ENCODE assay signal across 8 cellular contexts in genomic region chr1:35883681-35884155, GRCh38. TPM values are rescaled to one million over a fixed set of nuclear protein-coding genes. Genes with fewer than 3 reads are reported as not detected.
DNase-seq lines count a peak whose midpoint lies in the region; ATAC-seq, FAIRE-seq and TF ChIP-seq lines count a peak whose summit lies in the region.

No MANE protein-coding gene starts in this region.

- H3K9me3 ChIP-seq in heart right ventricle (no peaks in the 10 kb centered on the region), psoas muscle (no peaks in the 10 kb centered on the region)

- H3K27ac Mint-ChIP-seq in activated naive CD8-positive, alpha-beta T cell treated with anti-CD3 and anti-CD28 coated beads, Interleukin-2, amount 10 ng/mL, durations not matched to agents 7 days and 5 days: peak overlapping the region; percentile 71

- H3K27me3 ChIP-seq in heart right ventricle (no peaks in the 10 kb centered on the region), psoas muscle (ENCODE audit: insufficient read depth in 3 of 3, low read length in 2 of 3) (no peaks in the 10 kb centered on the region)

- H3K4me1 ChIP-seq in heart right ventricle: peaks cover 2 to 58% (median 36%) of the 10 kb centered on the region in 9 donors
- H3K4me1 ChIP-seq in psoas muscle: peaks cover 6% of the 10 kb centered on the region

- TF ChIP-seq CTCF in heart right ventricle (IDR thresholded peaks at IDR 0.05) (no peak), psoas muscle (IDR thresholded peaks at IDR 0.05) (no peak)

- peak overlapping the region; percentile 94 for H3K4me3 Mint-ChIP-seq in activated naive CD8-positive, alpha-beta T cell treated with anti-CD3 and anti-CD28 coated beads, Interleukin-2, amount 10 ng/mL, durations not matched to agents 7 days and 5 days

- POLR2A ChIA-PET in activated naive CD8-positive, alpha-beta T cell treated with anti-CD3 and anti-CD28 coated beads, Interleukin-2, amount 10 ng/mL, durations not matched to agents 7 days and 5 days (lab: Charles Lee): interaction anchor here (0.5 to 2.8 kb wide), 5 partner anchors 43 to 114 kb away, joined by 3 to 19 read pairs (median 4); partner anchors contain the start of genes AGO3 and CLSPN

- TF ChIP-seq POLR2A in GM12891 (IDR thresholded peaks at IDR 0.05; ENCODE audit: low read depth, low read length): no peak

- DNase-seq in GM12891 (ENCODE audit: insufficient read length, low spot score): peak; percentile 36
- peak; percentile 22 to 27 for DNase-seq in SHP77 (lab: John Stamatoyannopoulos, UW)
- peak; percentile 50 for DNase-seq in activated naive CD8-positive, alpha-beta T cell treated with anti-CD3 and anti-CD28 coated beads, Interleukin-2, amount 10 ng/mL, durations not matched to agents 7 days and 5 days
- DNase-seq in heart right ventricle: peak; percentile 40 to 52
- DNase-seq in psoas muscle: peak; percentile 47 to 67
- DNase-seq in retina: no peak
- no peak for DNase-seq in superior temporal gyrus (ENCODE audit: extremely low spot score)

- peaks cover 4% of the 10 kb centered on the region for H3K27me3 Mint-ChIP-seq in activated naive CD8-positive, alpha-beta T cell treated with anti-CD3 and anti-CD28 coated beads, Interleukin-2, amount 10 ng/mL, durations not matched to agents 7 days and 5 days

- peaks cover under 1% of the 10 kb centered on the region for H3K36me3 Mint-ChIP-seq in activated naive CD8-positive, alpha-beta T cell treated with anti-CD3 and anti-CD28 coated beads, Interleukin-2, amount 10 ng/mL, durations not matched to agents 7 days and 5 days

- H3K36me3 ChIP-seq in heart right ventricle (peaks cover 0 to 7% (median 0%) of the 10 kb centered on the region in 9 donors), psoas muscle (ENCODE audit: insufficient read depth in 1 of 2, low read depth in 1 of 2) (peaks cover 0 to 4% of the 10 kb centered on the region in 2 donors)

- ATAC-seq in HG03354 (IDR thresholded peaks at IDR 0.05; ENCODE audit: poor library complexity, severe bottlenecking, unreplicated experiment) (peak; percentile 10), heart right ventricle (peak; percentile 20 to 56 (median 40)), psoas muscle (peak; percentile 14 to 24 (median 20))
- ATAC-seq in activated naive CD8-positive, alpha-beta T cell treated with anti-CD3 and anti-CD28 coated beads, Interleukin-2, amount 10 ng/mL, durations not matched to agents 7 days and 5 days (ENCODE audit: low read depth): peak; percentile 4

- 1 to 2% methylated on average over 32 of the region's 32 CpGs for WGBS in heart right ventricle, 2 donors
- WGBS in psoas muscle, 3 donors: 1 to 4% (median 2%) methylated on average over 20 to 32 of the region's 32 CpGs

- H3K4me3 ChIP-seq in heart right ventricle: peak overlapping the region; percentile 90 to 100 (median 98)
- H3K4me3 ChIP-seq in psoas muscle: peak overlapping the region; percentile 98

- no peak for FAIRE-seq in GM12891 (lab: Jason Lieb, UNC)

- intact Hi-C loops in heart right ventricle (cut with DNase I) (loop anchor here in 3 of 10 donors (1.0 to 10.0 kb wide), 3 partner anchors 44 to 201 kb away; partner anchors contain the start of genes ADPRS (in 2 of the 3), TEKT2 (in 2 of the 3) and AGO3 (in 1 of the 3)), psoas muscle (cut with DNase I) (loop anchor here in 1 of 2 donors (5.0 kb wide), 1 partner anchor 44 kb away; no protein-coding TSS in a partner anchor)

- no peaks in the 10 kb centered on the region for H3K9me3 Mint-ChIP-seq in activated naive CD8-positive, alpha-beta T cell treated with anti-CD3 and anti-CD28 coated beads, Interleukin-2, amount 10 ng/mL, durations not matched to agents 7 days and 5 days

- peaks cover 37% of the 10 kb centered on the region for H3K4me1 Mint-ChIP-seq in activated naive CD8-positive, alpha-beta T cell treated with anti-CD3 and anti-CD28 coated beads, Interleukin-2, amount 10 ng/mL, durations not matched to agents 7 days and 5 days

- peak overlapping the region in 9 of 10 donors; percentile 78 to 91 (median 84) for H3K27ac ChIP-seq in heart right ventricle
- peak overlapping the region; percentile 68 for H3K27ac ChIP-seq in psoas muscle

TF ChIP-seq in GM12891, 5 proteins besides CTCF, POLR2A, EP300 and RAD21:
- TF ChIP-seq TAF1 (IDR thresholded peaks at IDR 0.05; ENCODE audit: low read depth, low read length) (no peak), POLR2AphosphoS5 (IDR thresholded peaks at IDR 0.05; ENCODE audit: low read depth, low read length) (no peak), PAX5 (IDR thresholded peaks at IDR 0.05; ENCODE audit: insufficient read depth, low read length, severe bottlenecking) (no peak), SPI1 (IDR thresholded peaks at IDR 0.05; ENCODE audit: low read depth, low read length) (no peak), POU2F2 (IDR thresholded peaks at IDR 0.05; ENCODE audit: low read depth, low read length) (no peak)

RNA-seq across cellular contexts. Expression of gene AGO1, which starts 0.7 kb away (rescaled TPM):
- 6.4 TPM for polyA plus RNA-seq in GM12891 (2012; ENCODE audit: low read depth, missing spikeins)
- total RNA-seq in activated naive CD8-positive, alpha-beta T cell treated with anti-CD3 and anti-CD28 coated beads, Interleukin-2, amount 10 ng/mL, durations not matched to agents 7 days and 5 days: 10 to 100 TPM; 24.0 to 24.8 TPM
- total RNA-seq in heart right ventricle (10 to 100 TPM; 19.5 to 26.5 (median 22.5) TPM), psoas muscle (10 to 100 TPM in 3 of 4 donors, 1 to 10 TPM in 1; 9.8 to 16.3 (median 12.8) TPM)
- polyA plus RNA-seq in heart right ventricle (1 to 10 TPM; 1.9 to 3.1 TPM), psoas muscle (1 to 10 TPM; 2.2 to 6.4 (median 2.4) TPM)

RNA-seq across cellular contexts. Expression of gene AGO3, which starts 47.2 kb away (rescaled TPM):
- polyA plus RNA-seq in GM12891 (2012; ENCODE audit: low read depth, missing spikeins): 5.4 TPM
- 10 to 100 TPM; 26.5 to 34.0 TPM for total RNA-seq in activated naive CD8-positive, alpha-beta T cell treated with anti-CD3 and anti-CD28 coated beads, Interleukin-2, amount 10 ng/mL, durations not matched to agents 7 days and 5 days
- total RNA-seq in heart right ventricle (10 to 100 TPM; 12.3 to 20.7 (median 15.1) TPM), psoas muscle (10 to 100 TPM; 10.4 to 17.6 (median 17.1) TPM)
- polyA plus RNA-seq in heart right ventricle (1 to 10 TPM; 2.2 to 3.4 TPM), psoas muscle (1 to 10 TPM; 2.2 to 8.9 (median 6.9) TPM)

Comparison
In these comparisons a context has a peak if more than half of its experiments do, and no peak if none do; other contexts are left out.
1. DNase-seq: peak in GM12891 (single experiment), SHP77 (2 of 2), activated naive CD8-positive, alpha-beta T cell treated with anti-CD3 and anti-CD28 coated beads, Interleukin-2, amount 10 ng/mL, durations not matched to agents 7 days and 5 days (single experiment), heart right ventricle (2 of 2) and psoas muscle (2 of 2); none in retina (single experiment) and superior temporal gyrus (single experiment).
2. Peak in every context shown above with its lines, with median percentiles within 50 percentile points of each other: ATAC-seq.